Comparison of ENCODE assay signal across 1 cellular context in the genomic region with DNA sequence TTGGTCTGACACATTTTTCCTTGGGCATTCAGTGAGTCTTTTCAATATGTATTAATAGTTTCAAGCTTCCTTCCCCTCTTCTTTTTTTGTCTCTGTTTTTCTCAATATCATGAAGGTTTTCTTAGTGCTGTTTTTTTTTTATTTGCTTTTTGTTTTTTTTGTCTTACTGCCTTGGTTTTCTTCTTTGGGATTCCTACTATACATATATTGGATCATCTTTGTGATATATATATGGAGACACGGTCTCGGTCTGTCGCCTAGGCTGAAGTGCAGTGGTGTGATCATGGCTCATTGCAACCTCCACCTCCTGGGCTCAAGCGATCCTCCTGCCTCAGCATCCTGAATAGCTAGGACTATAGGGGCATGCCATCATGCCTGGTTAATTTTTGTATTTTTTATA.
TF ChIP-seq lines count a peak whose summit lies in the region.

No MANE protein-coding gene starts in this region.

TF ChIP-seq in H1, 55 proteins besides CTCF, POLR2A, EP300 and RAD21:
- no peak for TF ChIP-seq KDM1A (IDR thresholded peaks at IDR 0.05; ENCODE audit: borderline replicate concordance, low read length)
- TF ChIP-seq JUND (IDR thresholded peaks at IDR 0.05; ENCODE audit: low read length) = no peak
- no peak for TF ChIP-seq EZH2 (IDR thresholded peaks at IDR 0.05; ENCODE audit: low read depth, low read length, severe bottlenecking)
- TF ChIP-seq RXRA (IDR thresholded peaks at IDR 0.05; ENCODE audit: insufficient read depth, low read depth, low read length) = no peak
- TF ChIP-seq CEBPB (IDR thresholded peaks at IDR 0.05; ENCODE audit: low read depth, low read length) = no peak
- no peak for TF ChIP-seq CHD2 (IDR thresholded peaks at IDR 0.05; ENCODE audit: low read length)
- no peak for TF ChIP-seq JUN (IDR thresholded peaks at IDR 0.05; ENCODE audit: low read depth, low read length)
- no peak for TF ChIP-seq GABPA (IDR thresholded peaks at IDR 0.05; ENCODE audit: borderline replicate concordance, insufficient read depth, low read length)
- TF ChIP-seq ZNF274 (IDR thresholded peaks at IDR 0.05; ENCODE audit: borderline replicate concordance, extremely low read depth, low read length) = no peak
- TF ChIP-seq RBBP5 (IDR thresholded peaks at IDR 0.05; ENCODE audit: borderline replicate concordance, low read depth, low read length) = no peak
- TF ChIP-seq CHD1 (IDR thresholded peaks at IDR 0.05; ENCODE audit: low read depth, low read length) = no peak
- no peak for TF ChIP-seq POLR2AphosphoS5 (IDR thresholded peaks at IDR 0.05; ENCODE audit: low read depth, low read length)
- TF ChIP-seq, protein P1, sequence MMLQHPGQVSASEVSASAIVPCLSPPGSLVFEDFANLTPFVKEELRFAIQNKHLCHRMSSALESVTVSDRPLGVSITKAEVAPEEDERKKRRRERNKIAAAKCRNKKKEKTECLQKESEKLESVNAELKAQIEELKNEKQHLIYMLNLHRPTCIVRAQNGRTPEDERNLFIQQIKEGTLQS (IDR thresholded peaks at IDR 0.05; ENCODE audit: insufficient read depth, low read depth, low read length) = no peak
- TF ChIP-seq HDAC2 (IDR thresholded peaks at IDR 0.05; ENCODE audit: borderline replicate concordance in 1 of 2, low read depth in 2 of 2, low read length in 2 of 2) = no peak
- TF ChIP-seq NRF1 (IDR thresholded peaks at IDR 0.05; ENCODE audit: low read depth, low read length) = no peak
